Comparison of ENCODE assay signal across 14 cellular contexts in the genomic region with DNA sequence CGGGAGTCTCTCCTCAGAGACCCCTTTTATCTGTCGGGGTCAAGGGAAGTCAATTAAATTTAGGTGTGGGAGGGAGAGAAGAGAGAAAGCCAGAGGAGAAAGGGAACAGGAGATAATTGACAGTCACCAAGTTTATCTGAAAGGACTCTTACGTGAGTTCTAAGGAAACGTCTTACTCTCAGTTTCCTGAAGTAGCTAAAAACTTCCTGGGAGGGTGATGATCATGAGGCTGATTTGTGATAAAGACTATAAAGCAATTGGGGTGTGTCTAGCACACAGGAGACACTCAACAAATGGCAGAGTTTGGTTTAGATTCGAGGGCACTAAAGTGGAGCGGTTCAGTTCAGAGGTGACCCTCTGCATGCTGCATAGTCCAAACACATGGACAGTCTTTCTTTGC.
"Had no signal": no experiment of that assay in that cellular context is flagged by ENCODE, and none has a peak within 500 bp of the region (broad histone marks: within the 10 kb centered on the region; RNA-seq: fewer than 3 reads in every experiment).

No MANE protein-coding gene starts in this region.

- H3K36me3 ChIP-seq: brain microvascular endothelial cell had no signal

- DNase-seq: activated CD4-positive, CD25-positive, alpha-beta regulatory T cell treated with anti-CD3 and anti-CD28 coated beads, Interleukin-2, amount 50 U/mL, for 72 hours; activated CD8-positive, alpha-beta memory T cell treated with anti-CD3 and anti-CD28 coated beads for 24 hours; activated gamma-delta T cell treated with Interleukin-2 at 50 U/mL for 16 hours; brain microvascular endothelial cell; cerebellar nuclear complex; effector CD8-positive, alpha-beta T cell; foreskin fibroblast; kidney glomerular epithelial cell; mesenchymal stem cell; posterior cingulate gyrus; SW 1271; T1000 had no signal

- H3K4me3 Mint-ChIP-seq: natural killer cell treated with Interleukin-12 subunit alpha and Interleukin-12 subunit beta and Interleukin-15 and Interleukin-18, amount 100 ng/mL, for 72 hours; stimulated activated memory B cell treated with anti-CD40 and anti-IgM and Interleukin-4, amounts not matched to agents 10 μg/mL and 1 μg/mL and 100 μg/mL, for 72 hours had no signal

- H3K9me3 Mint-ChIP-seq: natural killer cell treated with Interleukin-12 subunit alpha and Interleukin-12 subunit beta and Interleukin-15 and Interleukin-18, amount 100 ng/mL, for 72 hours; stimulated activated memory B cell treated with anti-CD40 and anti-IgM and Interleukin-4, amounts not matched to agents 10 μg/mL and 1 μg/mL and 100 μg/mL, for 72 hours had no signal

- H3K27ac ChIP-seq: brain microvascular endothelial cell had no signal

- H3K27me3 Mint-ChIP-seq: natural killer cell treated with Interleukin-12 subunit alpha and Interleukin-12 subunit beta and Interleukin-15 and Interleukin-18, amount 100 ng/mL, for 72 hours had no signal

- H3K27ac Mint-ChIP-seq: natural killer cell treated with Interleukin-12 subunit alpha and Interleukin-12 subunit beta and Interleukin-15 and Interleukin-18, amount 100 ng/mL, for 72 hours; stimulated activated memory B cell treated with anti-CD40 and anti-IgM and Interleukin-4, amounts not matched to agents 10 μg/mL and 1 μg/mL and 100 μg/mL, for 72 hours had no signal

- H3K27me3 ChIP-seq: brain microvascular endothelial cell had no signal

- H3K4me1 Mint-ChIP-seq: stimulated activated memory B cell treated with anti-CD40 and anti-IgM and Interleukin-4, amounts not matched to agents 10 μg/mL and 1 μg/mL and 100 μg/mL, for 72 hours had no signal

- ATAC-seq: stimulated activated memory B cell treated with anti-CD40 and anti-IgM and Interleukin-4, amounts not matched to agents 10 μg/mL and 1 μg/mL and 100 μg/mL, for 72 hours had no signal

- H3K36me3 Mint-ChIP-seq: natural killer cell treated with Interleukin-12 subunit alpha and Interleukin-12 subunit beta and Interleukin-15 and Interleukin-18, amount 100 ng/mL, for 72 hours; stimulated activated memory B cell treated with anti-CD40 and anti-IgM and Interleukin-4, amounts not matched to agents 10 μg/mL and 1 μg/mL and 100 μg/mL, for 72 hours had no signal
